16 cellular contexts compared by ENCODE assay signal in the genomic region with DNA sequence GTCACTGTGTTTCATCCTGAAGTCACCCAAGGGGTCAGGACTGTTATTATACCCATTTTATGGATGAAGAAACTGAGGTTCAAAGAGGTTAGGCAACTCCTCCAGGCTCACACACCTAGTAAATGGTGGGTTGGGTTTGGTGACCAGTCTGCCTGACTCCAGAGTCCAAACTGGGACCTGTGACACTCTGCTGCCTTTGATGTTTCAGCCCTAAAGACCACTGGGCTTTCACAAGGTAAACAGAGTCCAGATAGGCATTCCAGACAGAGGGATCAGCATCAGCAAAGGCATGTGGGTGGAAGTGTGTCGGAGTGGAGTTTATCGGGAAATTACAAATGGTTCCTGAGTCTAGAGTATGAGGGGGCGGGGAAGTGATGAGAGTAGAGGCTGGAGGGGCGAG. TPM values are rescaled to one million over a fixed set of nuclear protein-coding genes. Genes with fewer than 3 reads are reported as not detected.
A peak's percentile ranks its signal among the peaks of the same experiment; 100 is the strongest.
DNase-seq lines count a peak whose midpoint lies in the region; ATAC-seq and TF ChIP-seq lines count a peak whose summit lies in the region.
"Had no signal": no experiment of that assay in that cellular context is flagged by ENCODE, and none has a peak within 500 bp of the region (broad histone marks: within the 10 kb centered on the region; RNA-seq: fewer than 3 reads in every experiment).

No MANE protein-coding gene starts in this region.

- ATAC-seq in HG02798 (IDR thresholded peaks at IDR 0.05; ENCODE audit: poor library complexity, unreplicated experiment), result no peak
- no peak for ATAC-seq in HG03280 (IDR thresholded peaks at IDR 0.05; ENCODE audit: unreplicated experiment)
- ATAC-seq: gastrocnemius medialis had no signal

- no peaks in the 10 kb centered on the region for H4K20me1 ChIP-seq in BLaER1
- peaks cover 9% of the 10 kb centered on the region for H4K20me1 ChIP-seq in osteoblast (ENCODE audit: insufficient read depth, low read length)

- peaks cover 85% of the 10 kb centered on the region for H3K79me2 ChIP-seq in osteoblast (ENCODE audit: insufficient read depth, low read length)
- H3K79me2 ChIP-seq: parathyroid adenoma had no signal

- H3K9me3 Mint-ChIP-seq in CD8-positive, alpha-beta memory T cell, result no peaks in the 10 kb centered on the region
- no peaks in the 10 kb centered on the region for H3K9me3 Mint-ChIP-seq in activated naive CD8-positive, alpha-beta T cell (ENCODE audit: low read depth)

- H3K27ac ChIP-seq in BLaER1 (peak overlapping the region; percentile 67), osteoblast (ENCODE audit: low read depth, low read length) (peak overlapping the region; percentile 57)
- H3K27ac ChIP-seq in CD8-positive, alpha-beta memory T cell (ENCODE audit: low read depth, low read length), result peak overlapping the region; percentile 32
- H3K27ac ChIP-seq: gastrocnemius medialis, left ventricle myocardium inferior, parathyroid adenoma had no signal

- H3K27ac Mint-ChIP-seq in CD8-positive, alpha-beta memory T cell, result peak overlapping the region in 1 of 8 donors; percentile 67
- peak overlapping the region; percentile 16 for H3K27ac Mint-ChIP-seq in activated naive CD8-positive, alpha-beta T cell

- H3K4me1 Mint-ChIP-seq in CD8-positive, alpha-beta memory T cell, result peaks cover 23 to 56% (median 25%) of the 10 kb centered on the region in 3 donors
- peaks cover 49% of the 10 kb centered on the region for H3K4me1 Mint-ChIP-seq in activated naive CD8-positive, alpha-beta T cell (ENCODE audit: low read depth)

- POLR2A ChIA-PET in CD8-positive, alpha-beta memory T cell (lab: Charles Lee), result no interaction called here

- no peak overlapping the region for H2AFZ ChIP-seq in osteoblast (ENCODE audit: low read length)
- H2AFZ ChIP-seq: parathyroid adenoma had no signal

- TF ChIP-seq CTCF in osteoblast (IDR thresholded peaks at IDR 0.05; ENCODE audit: extremely low read depth, low read depth, low read length), result no peak

- H3K27me3 ChIP-seq in BLaER1 (no peaks in the 10 kb centered on the region), osteoblast (ENCODE audit: insufficient read depth, low read length) (no peaks in the 10 kb centered on the region)
- no peaks in the 10 kb centered on the region for H3K27me3 ChIP-seq in CD8-positive, alpha-beta memory T cell (ENCODE audit: insufficient read depth, low read length, poor library complexity, severe bottlenecking)
- H3K27me3 ChIP-seq: gastrocnemius medialis had no signal

- peaks cover 2 to 6% (median 3%) of the 10 kb centered on the region in 3 donors for H3K36me3 Mint-ChIP-seq in CD8-positive, alpha-beta memory T cell
- H3K36me3 Mint-ChIP-seq in activated naive CD8-positive, alpha-beta T cell, result peaks cover 3% of the 10 kb centered on the region

- H3K9me3 ChIP-seq in BLaER1 (no peaks in the 10 kb centered on the region), osteoblast (ENCODE audit: low read depth, low read length) (no peaks in the 10 kb centered on the region)
- H3K9me3 ChIP-seq in CD8-positive, alpha-beta memory T cell (ENCODE audit: low read length), result no peaks in the 10 kb centered on the region
- H3K9me3 ChIP-seq: gastrocnemius medialis, left ventricle myocardium inferior had no signal

- H3K4me3 ChIP-seq in BLaER1 (no peak overlapping the region), osteoblast (ENCODE audit: insufficient read depth, low read length) (no peak overlapping the region)
- H3K4me3 ChIP-seq in CD8-positive, alpha-beta memory T cell (ENCODE audit: low read length), result no peak overlapping the region
- H3K4me3 ChIP-seq: gastrocnemius medialis, left ventricle myocardium inferior had no signal

- H3K4me3 Mint-ChIP-seq in CD8-positive, alpha-beta memory T cell, result no peak overlapping the region
- H3K4me3 Mint-ChIP-seq in activated naive CD8-positive, alpha-beta T cell, result peak overlapping the region; percentile 1

- no peaks in the 10 kb centered on the region for H3K27me3 Mint-ChIP-seq in CD8-positive, alpha-beta memory T cell
- no peaks in the 10 kb centered on the region for H3K27me3 Mint-ChIP-seq in activated naive CD8-positive, alpha-beta T cell

- CTCF ChIA-PET in CD8-positive, alpha-beta memory T cell (lab: Charles Lee), result interaction anchor here (1.2 kb wide), 1 partner anchor 132 kb away, joined by 4 read pairs; no protein-coding TSS in a partner anchor

- H3K4me2 ChIP-seq in BLaER1 (peak overlapping the region; percentile 66), osteoblast (ENCODE audit: insufficient read depth, low read length) (no peak overlapping the region)

- peaks cover 77% of the 10 kb centered on the region for H3K4me1 ChIP-seq in BLaER1
- H3K4me1 ChIP-seq in CD8-positive, alpha-beta memory T cell (ENCODE audit: insufficient read depth, low read length), result peaks cover 12% of the 10 kb centered on the region
- H3K4me1 ChIP-seq in osteoblast (ENCODE audit: insufficient read depth, low read length), result peaks cover 37% of the 10 kb centered on the region
- H3K4me1 ChIP-seq: gastrocnemius medialis, parathyroid adenoma had no signal

- no peak for DNase-seq in CD8-positive, alpha-beta memory T cell
- DNase-seq in osteoblast (ENCODE audit: insufficient read length, low spot score, missing footprints) (no peak), NCI-H524 treated with DMSO at 0.1 percent for 48 hours (lab: John Stamatoyannopoulos, UW) (no peak)
- DNase-seq: central memory CD4-positive, alpha-beta T cell; gastrocnemius medialis; left ventricle myocardium inferior; NCI-H1436 treated with DMSO at 0.1 percent for 48 hours; NCI-H345; SHP77 treated with DMSO at 0.1 percent for 48 hours; stimulated activated naive CD4-positive, alpha-beta T cell treated with Interleukin-2 at 50 U/mL for 16 hours; T1000 had no signal

- H3K36me3 ChIP-seq in BLaER1 (no peaks in the 10 kb centered on the region), osteoblast (ENCODE audit: insufficient read depth, low read length) (peaks cover 57% of the 10 kb centered on the region)
- H3K36me3 ChIP-seq in CD8-positive, alpha-beta memory T cell (ENCODE audit: insufficient read depth, low read length), result no peaks in the 10 kb centered on the region
- H3K36me3 ChIP-seq: gastrocnemius medialis had no signal

- no peak overlapping the region for H3K9ac ChIP-seq in BLaER1
- H3K9ac ChIP-seq: parathyroid adenoma had no signal

RNA-seq across cellular contexts. Expression of a gene that starts 38.5 kb away (rescaled TPM):
- total RNA-seq in CD8-positive, alpha-beta memory T cell, result 100 to 1,000 TPM; 146 to 147 TPM
- polyA plus RNA-seq in CD8-positive, alpha-beta memory T cell, result 32.4 TPM
- 109 and 156 TPM in 2 replicates for total RNA-seq in osteoblast
